In genomic region chr18:62729487-62730386, GRCh38 we compare ENCODE assay signal across 15 cellular contexts. TPM values are rescaled to one million over a fixed set of nuclear protein-coding genes. Genes with fewer than 3 reads are reported as not detected.
DNase-seq lines count a peak whose midpoint lies in the region; ATAC-seq, FAIRE-seq and TF ChIP-seq lines count a peak whose summit lies in the region.
"Had no signal": no experiment of that assay in that cellular context is flagged by ENCODE, and none has a peak within 500 bp of the region (broad histone marks: within the 10 kb centered on the region; RNA-seq: fewer than 3 reads in every experiment).

No MANE protein-coding gene starts in this region.

- peak; percentile 64 for FAIRE-seq in GM18507 (lab: Jason Lieb, UNC)

- H3K36me3 ChIP-seq in Caco-2 (ENCODE audit: control insufficient read depth, insufficient read depth, low read length), result no peaks in the 10 kb centered on the region
- no peaks in the 10 kb centered on the region for H3K36me3 ChIP-seq in GM23248 (ENCODE audit: low read depth)
- H3K36me3 ChIP-seq: neutrophil had no signal

- peaks cover 2% of the 10 kb centered on the region for H3K4me1 Mint-ChIP-seq in Caco-2 (ENCODE audit: low read depth, unreplicated experiment)
- no peaks in the 10 kb centered on the region for H3K4me1 Mint-ChIP-seq in activated CD4-positive, alpha-beta T cell treated with anti-CD3 and anti-CD28 coated beads, Interleukin-2, amount 10 ng/mL, durations not matched to agents 24 days and 14 days
- H3K4me1 Mint-ChIP-seq: activated naive CD4-positive, alpha-beta T cell treated with anti-CD3 and anti-CD28 coated beads, Interleukin-2, amount 10 ng/mL, durations not matched to agents 7 days and 5 days had no signal

- no peaks in the 10 kb centered on the region for H3F3A ChIP-seq in GM23248 (ENCODE audit: insufficient read depth)

- no peak overlapping the region for H3K9ac ChIP-seq in GM23248

- no peaks in the 10 kb centered on the region for H3K9me2 ChIP-seq in GM23248 (ENCODE audit: insufficient read depth)

- 94 to 96% methylated on average over 13 of the region's 13 CpGs for WGBS in GM23248 (ENCODE audit: low coverage in 1 of 2, low lambda C conversion rate in 2 of 2, missing lambda C conversion rate in 2 of 2), 2 experiments

- no peak overlapping the region for H2AFZ ChIP-seq in GM23248

- in situ Hi-C loops in GM23248 (cut with MboI), result no loop called here

- H3K79me2 ChIP-seq in GM23248 (ENCODE audit: insufficient read depth), result peaks cover 55% of the 10 kb centered on the region

- no TSS peak for BruUV-seq in Caco-2 (replicated peaks; lab: Mats Ljungman, UMichigan)

- no peak for DNase-seq in GM18507 (ENCODE audit: extremely low spot score, insufficient read length, low read depth)
- DNase-seq in RPMI8226, result peak; percentile 97
- DNase-seq in Caco-2, result no peak
- DNase-seq in activated CD4-positive, alpha-beta T cell treated with anti-CD3 and anti-CD28 coated beads, Interleukin-2, amount 10 ng/mL, durations not matched to agents 24 days and 14 days, result no peak
- DNase-seq in AML-193 (lab: John Stamatoyannopoulos, UW), result no peak
- DNase-seq in GM23248, result no peak
- DNase-seq: activated naive CD4-positive, alpha-beta T cell treated with anti-CD3 and anti-CD28 coated beads, Interleukin-2, amount 10 ng/mL, durations not matched to agents 7 days and 5 days; left cardiac atrium; NCI-H1048; NCI-H748 treated with DMSO at 0.1 percent for 48 hours had no signal

- TF ChIP-seq CTCF in Caco-2 (IDR thresholded peaks at IDR 0.05; ENCODE audit: insufficient read depth in 1 of 2, low read depth in 1 of 2, low read length in 1 of 2, severe bottlenecking in 1 of 2, unreplicated experiment in 1 of 2), result no peak

- intact Hi-C loops in Caco-2 (cut with micrococcal nuclease; ENCODE audit: unreplicated experiment), result no loop called here
- intact Hi-C loops in activated CD4-positive, alpha-beta T cell treated with anti-CD3 and anti-CD28 coated beads, Interleukin-2, amount 10 ng/mL, durations not matched to agents 24 days and 14 days (cut with micrococcal nuclease), result no loop called here

- CTCF ChIA-PET in Caco-2 (lab: Charles Lee), result no interaction called here

- no peak overlapping the region for H3K27ac Mint-ChIP-seq in Caco-2 (ENCODE audit: unreplicated experiment)
- H3K27ac Mint-ChIP-seq in activated CD4-positive, alpha-beta T cell treated with anti-CD3 and anti-CD28 coated beads, Interleukin-2, amount 10 ng/mL, durations not matched to agents 24 days and 14 days, result no peak overlapping the region
- H3K27ac Mint-ChIP-seq: activated naive CD4-positive, alpha-beta T cell treated with anti-CD3 and anti-CD28 coated beads, Interleukin-2, amount 10 ng/mL, durations not matched to agents 7 days and 5 days; stimulated activated naive CD8-positive, alpha-beta T cell treated with anti-CD3 and anti-CD28 coated beads, Interleukin-15, Interleukin-2, amounts not matched to agents 100 ng/mL and 50 ng/mL, for 24 hours had no signal

- H3K9me3 Mint-ChIP-seq in Caco-2 (ENCODE audit: unreplicated experiment), result no peaks in the 10 kb centered on the region
- H3K9me3 Mint-ChIP-seq in activated CD4-positive, alpha-beta T cell treated with anti-CD3 and anti-CD28 coated beads, Interleukin-2, amount 10 ng/mL, durations not matched to agents 24 days and 14 days, result no peaks in the 10 kb centered on the region

- H3K4me3 ChIP-seq in Caco-2 (ENCODE audit: low read depth, low read length) (no peak overlapping the region), GM23248 (no peak overlapping the region)

- no peaks in the 10 kb centered on the region for H3K27me3 Mint-ChIP-seq in Caco-2 (ENCODE audit: insufficient read depth, unreplicated experiment)
- peaks cover 2% of the 10 kb centered on the region for H3K27me3 Mint-ChIP-seq in activated CD4-positive, alpha-beta T cell treated with anti-CD3 and anti-CD28 coated beads, Interleukin-2, amount 10 ng/mL, durations not matched to agents 24 days and 14 days
- H3K27me3 Mint-ChIP-seq: activated naive CD4-positive, alpha-beta T cell treated with anti-CD3 and anti-CD28 coated beads, Interleukin-2, amount 10 ng/mL, durations not matched to agents 7 days and 5 days; stimulated activated naive CD8-positive, alpha-beta T cell treated with anti-CD3 and anti-CD28 coated beads, Interleukin-15, Interleukin-2, amounts not matched to agents 100 ng/mL and 50 ng/mL, for 24 hours had no signal

- H3K27ac ChIP-seq in GM23248, result no peak overlapping the region

- ATAC-seq in GM21423 (IDR thresholded peaks at IDR 0.05; ENCODE audit: unreplicated experiment) (peak; percentile 77), HG03045 (IDR thresholded peaks at IDR 0.05; ENCODE audit: unreplicated experiment) (peak; percentile 81)
- ATAC-seq: left cardiac atrium had no signal

- H3K27me3 ChIP-seq in Caco-2 (replicated peaks; ENCODE audit: control insufficient read depth, insufficient read depth, low read length) (no peaks in the 10 kb centered on the region), GM23248 (replicated peaks; ENCODE audit: insufficient read depth) (no peaks in the 10 kb centered on the region)
- H3K27me3 ChIP-seq: neutrophil had no signal

- H4K20me1 ChIP-seq in GM23248 (ENCODE audit: insufficient read depth), result no peaks in the 10 kb centered on the region

- POLR2A ChIA-PET in Caco-2 (lab: Charles Lee), result no interaction called here

- H3K4me2 ChIP-seq in GM23248 (ENCODE audit: unreplicated experiment), result no peak overlapping the region

- H3K36me3 Mint-ChIP-seq in Caco-2 (ENCODE audit: insufficient read depth, unreplicated experiment), result peaks cover 1% of the 10 kb centered on the region
- peaks cover 1% of the 10 kb centered on the region for H3K36me3 Mint-ChIP-seq in activated CD4-positive, alpha-beta T cell treated with anti-CD3 and anti-CD28 coated beads, Interleukin-2, amount 10 ng/mL, durations not matched to agents 24 days and 14 days (ENCODE audit: low read depth)
- H3K36me3 Mint-ChIP-seq: activated naive CD4-positive, alpha-beta T cell treated with anti-CD3 and anti-CD28 coated beads, Interleukin-2, amount 10 ng/mL, durations not matched to agents 7 days and 5 days had no signal

- no peak overlapping the region for H3K4me3 Mint-ChIP-seq in Caco-2 (ENCODE audit: unreplicated experiment)
- H3K4me3 Mint-ChIP-seq in activated CD4-positive, alpha-beta T cell treated with anti-CD3 and anti-CD28 coated beads, Interleukin-2, amount 10 ng/mL, durations not matched to agents 24 days and 14 days, result no peak overlapping the region
- H3K4me3 Mint-ChIP-seq: activated naive CD4-positive, alpha-beta T cell treated with anti-CD3 and anti-CD28 coated beads, Interleukin-2, amount 10 ng/mL, durations not matched to agents 7 days and 5 days; CD14-positive monocyte; stimulated activated naive CD8-positive, alpha-beta T cell treated with anti-CD3 and anti-CD28 coated beads, Interleukin-15, Interleukin-2, amounts not matched to agents 100 ng/mL and 50 ng/mL, for 24 hours had no signal

- H3K4me1 ChIP-seq in Caco-2, result no peaks in the 10 kb centered on the region
- H3K4me1 ChIP-seq in GM23248 (ENCODE audit: insufficient read depth), result no peaks in the 10 kb centered on the region

- H3K9me3 ChIP-seq in Caco-2 (no peaks in the 10 kb centered on the region), GM23248 (ENCODE audit: low read depth) (no peaks in the 10 kb centered on the region)
- H3K9me3 ChIP-seq: neutrophil had no signal

RNA-seq across cellular contexts. Expression of gene PHLPP1, which starts 14.4 kb away (rescaled TPM):
- 20.1 and 20.5 TPM in 2 replicates for total RNA-seq in Caco-2 (2022)
- 12.3 and 14.3 TPM in 2 replicates for total RNA-seq in activated CD4-positive, alpha-beta T cell treated with anti-CD3 and anti-CD28 coated beads, Interleukin-2, amount 10 ng/mL, durations not matched to agents 24 days and 14 days
- total RNA-seq in GM23248 (2014; rRNA removed; shearing (Covaris generic)), result 6.8 and 9.4 TPM in 2 replicates
- polyA plus RNA-seq in GM23248 (2016; fragmentation: Nextera tagmentation; extraction: Ambion mirVana), result 0.99 and 1.1 TPM in 2 replicates
